ENCODE assay signal across 8 cellular contexts in genomic region chr19:1171755-1172352, GRCh38. TPM values are rescaled to one million over a fixed set of nuclear protein-coding genes. Genes with fewer than 3 reads are reported as not detected.
DNase-seq lines count a peak whose midpoint lies in the region; ATAC-seq and TF ChIP-seq lines count a peak whose summit lies in the region.

No MANE protein-coding gene starts in this region.

- TF ChIP-seq POLR2A in thyroid gland (IDR thresholded peaks at IDR 0.05): peak in 1 of 2 donors; percentile 67

- 22 to 35% methylated on average over 8 to 9 of the region's 15 CpGs for WGBS in thyroid gland, 2 donors

- peaks cover 39 to 60% of the 10 kb centered on the region in 2 donors for H3K4me1 ChIP-seq in thyroid gland

- peaks cover 32% of the 10 kb centered on the region for H3K4me1 Mint-ChIP-seq in activated CD4-positive, alpha-beta T cell treated with anti-CD3 and anti-CD28 coated beads, Interleukin-2, amount 10 ng/mL, durations not matched to agents 7 days and 5 days
- peaks cover 36% of the 10 kb centered on the region for H3K4me1 Mint-ChIP-seq in activated naive CD8-positive, alpha-beta T cell treated with anti-CD3 and anti-CD28 coated beads, Interleukin-2, amount 50 U/mL, for 24 hours

- no peak for DNase-seq in activated CD4-positive, alpha-beta T cell treated with anti-CD3 and anti-CD28 coated beads, Interleukin-2, amount 10 ng/mL, durations not matched to agents 7 days and 5 days
- DNase-seq in activated CD4-positive, alpha-beta T cell treated with anti-CD3 and anti-CD28 coated beads, Interleukin-2, amount 50 U/mL, for 4 hours: no peak
- no peak for DNase-seq in activated naive CD8-positive, alpha-beta T cell treated with anti-CD3 and anti-CD28 coated beads, Interleukin-2, amount 50 U/mL, for 24 hours
- peak; percentile 85 for DNase-seq in left kidney (ENCODE audit: low read depth, low spot score)
- peak; percentile 78 to 81 for DNase-seq in thyroid gland
- no peak for DNase-seq in MV-4-11 (lab: John Stamatoyannopoulos, UW)

- H3K36me3 ChIP-seq in thyroid gland: peaks cover 0 to 7% of the 10 kb centered on the region in 2 donors

- TF ChIP-seq CTCF in thyroid gland (IDR thresholded peaks at IDR 0.05): no peak

- peak overlapping the region; percentile 84 to 94 (median 92) for H3K27ac ChIP-seq in thyroid gland

- peak overlapping the region; percentile 90 for H3K4me3 Mint-ChIP-seq in activated CD4-positive, alpha-beta T cell treated with anti-CD3 and anti-CD28 coated beads, Interleukin-2, amount 10 ng/mL, durations not matched to agents 7 days and 5 days
- H3K4me3 Mint-ChIP-seq in activated naive CD8-positive, alpha-beta T cell treated with anti-CD3 and anti-CD28 coated beads, Interleukin-2, amount 50 U/mL, for 24 hours: peak overlapping the region; percentile 86

- peak overlapping the region in 1 of 3 donors; percentile 87 for H3K4me3 ChIP-seq in thyroid gland (replicated peaks in 1 of 3)

- POLR2A ChIA-PET in activated CD4-positive, alpha-beta T cell treated with anti-CD3 and anti-CD28 coated beads, Interleukin-2, amount 10 ng/mL, durations not matched to agents 7 days and 5 days (lab: Charles Lee): no interaction called here

- no peaks in the 10 kb centered on the region for H3K9me3 Mint-ChIP-seq in activated CD4-positive, alpha-beta T cell treated with anti-CD3 and anti-CD28 coated beads, Interleukin-2, amount 10 ng/mL, durations not matched to agents 7 days and 5 days
- H3K9me3 Mint-ChIP-seq in activated naive CD8-positive, alpha-beta T cell treated with anti-CD3 and anti-CD28 coated beads, Interleukin-2, amount 50 U/mL, for 24 hours: no peaks in the 10 kb centered on the region

- intact Hi-C loops in thyroid gland (cut with DNase I): no loop called here

- H3K36me3 Mint-ChIP-seq in activated CD4-positive, alpha-beta T cell treated with anti-CD3 and anti-CD28 coated beads, Interleukin-2, amount 10 ng/mL, durations not matched to agents 7 days and 5 days (ENCODE audit: low read depth): peaks cover 11% of the 10 kb centered on the region
- H3K36me3 Mint-ChIP-seq in activated naive CD8-positive, alpha-beta T cell treated with anti-CD3 and anti-CD28 coated beads, Interleukin-2, amount 50 U/mL, for 24 hours (ENCODE audit: low read depth): peaks cover 6% of the 10 kb centered on the region

- no peak for ATAC-seq in activated naive CD8-positive, alpha-beta T cell treated with anti-CD3 and anti-CD28 coated beads, Interleukin-2, amount 50 U/mL, for 24 hours
- ATAC-seq in HG03378 (IDR thresholded peaks at IDR 0.05; ENCODE audit: unreplicated experiment) (no peak), HG03565 (IDR thresholded peaks at IDR 0.05; ENCODE audit: unreplicated experiment) (no peak)

- CTCF ChIA-PET in activated CD4-positive, alpha-beta T cell treated with anti-CD3 and anti-CD28 coated beads, Interleukin-2, amount 10 ng/mL, durations not matched to agents 7 days and 5 days (lab: Charles Lee): no interaction called here

- no peaks in the 10 kb centered on the region for H3K9me3 ChIP-seq in thyroid gland

- no peaks in the 10 kb centered on the region for H3K27me3 Mint-ChIP-seq in activated CD4-positive, alpha-beta T cell treated with anti-CD3 and anti-CD28 coated beads, Interleukin-2, amount 10 ng/mL, durations not matched to agents 7 days and 5 days
- H3K27me3 Mint-ChIP-seq in activated naive CD8-positive, alpha-beta T cell treated with anti-CD3 and anti-CD28 coated beads, Interleukin-2, amount 50 U/mL, for 24 hours: no peaks in the 10 kb centered on the region

- H3K27me3 ChIP-seq in thyroid gland: no peaks in the 10 kb centered on the region

- peak overlapping the region; percentile 46 for H3K27ac Mint-ChIP-seq in activated CD4-positive, alpha-beta T cell treated with anti-CD3 and anti-CD28 coated beads, Interleukin-2, amount 10 ng/mL, durations not matched to agents 7 days and 5 days
- H3K27ac Mint-ChIP-seq in activated naive CD8-positive, alpha-beta T cell treated with anti-CD3 and anti-CD28 coated beads, Interleukin-2, amount 50 U/mL, for 24 hours: no peak overlapping the region

RNA-seq across cellular contexts. Expression of gene SBNO2, which starts 2.2 kb away (rescaled TPM):
- total RNA-seq in activated CD4-positive, alpha-beta T cell treated with anti-CD3 and anti-CD28 coated beads, Interleukin-2, amount 10 ng/mL, durations not matched to agents 7 days and 5 days: 10 to 100 TPM; 84.7 to 91.7 TPM
- total RNA-seq in thyroid gland: 10 to 100 TPM; 22.8 to 69.0 (median 25.5) TPM

RNA-seq across cellular contexts. Expression of gene STK11, which starts 33.7 kb away (rescaled TPM):
- total RNA-seq in activated CD4-positive, alpha-beta T cell treated with anti-CD3 and anti-CD28 coated beads, Interleukin-2, amount 10 ng/mL, durations not matched to agents 7 days and 5 days: 10 to 100 TPM; 71.7 to 82.0 TPM
- 10 to 100 TPM; 60.2 to 83.4 (median 71.1) TPM for total RNA-seq in thyroid gland

Comparison
In these comparisons a context has a peak if more than half of its experiments do, and no peak if none do; other contexts are left out.
1. DNase-seq: peak in left kidney (single experiment) and thyroid gland (2 of 2); none in activated CD4-positive, alpha-beta T cell treated with anti-CD3 and anti-CD28 coated beads, Interleukin-2, amount 10 ng/mL, durations not matched to agents 7 days and 5 days (single experiment), activated CD4-positive, alpha-beta T cell treated with anti-CD3 and anti-CD28 coated beads, Interleukin-2, amount 50 U/mL, for 4 hours (0 of 2), activated naive CD8-positive, alpha-beta T cell treated with anti-CD3 and anti-CD28 coated beads, Interleukin-2, amount 50 U/mL, for 24 hours (single experiment) and MV-4-11 (single experiment).